In the genomic region with DNA sequence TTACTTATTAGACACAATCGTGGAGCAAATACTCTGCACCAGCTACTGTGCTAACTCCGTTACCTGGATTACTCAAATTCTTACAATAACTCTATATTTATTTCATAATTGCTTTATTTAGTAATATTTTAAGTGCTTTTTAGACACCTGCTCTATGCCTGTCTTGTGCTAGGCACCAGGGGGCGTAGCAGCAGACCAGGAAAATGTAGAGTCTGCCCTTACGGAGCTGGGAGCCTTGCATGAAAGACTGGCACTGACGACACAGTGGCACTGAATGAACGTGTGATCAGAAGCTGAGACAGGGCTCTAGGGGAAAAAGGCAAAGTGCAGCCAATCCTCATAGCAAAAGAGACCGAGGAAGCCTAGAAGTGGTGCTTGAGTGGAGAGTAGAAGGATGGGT, we compare ENCODE assay signal across 10 cellular contexts.
DNase-seq lines count a peak whose midpoint lies in the region; ATAC-seq and TF ChIP-seq lines count a peak whose summit lies in the region.
"Had no signal": no experiment of that assay in that cellular context is flagged by ENCODE, and none has a peak within 500 bp of the region (broad histone marks: within the 10 kb centered on the region; RNA-seq: fewer than 3 reads in every experiment).

No MANE protein-coding gene starts in this region.

- peaks cover 3% of the 10 kb centered on the region for H3K27me3 Mint-ChIP-seq in activated CD8-positive, alpha-beta T cell treated with anti-CD3 and anti-CD28 coated beads for 36 hours
- H3K27me3 Mint-ChIP-seq in activated CD8-positive, alpha-beta T cell treated with anti-CD3 and anti-CD28 coated beads, Interleukin-2, amount 10 ng/mL, durations not matched to agents 7 days and 5 days (ENCODE audit: low read depth): no peaks in the 10 kb centered on the region

- H3K27ac Mint-ChIP-seq in activated CD8-positive, alpha-beta T cell treated with anti-CD3 and anti-CD28 coated beads for 36 hours: no peak overlapping the region
- H3K27ac Mint-ChIP-seq in activated CD8-positive, alpha-beta T cell treated with anti-CD3 and anti-CD28 coated beads, Interleukin-2, amount 10 ng/mL, durations not matched to agents 7 days and 5 days: no peak overlapping the region

- DNase-seq in activated CD8-positive, alpha-beta T cell treated with anti-CD3 and anti-CD28 coated beads for 36 hours: peak; percentile 31
- no peak for DNase-seq in activated CD8-positive, alpha-beta T cell treated with anti-CD3 and anti-CD28 coated beads, Interleukin-2, amount 10 ng/mL, durations not matched to agents 7 days and 5 days
- peak; percentile 22 for DNase-seq in SK-N-SH
- DNase-seq in left ventricle myocardium superior: no peak
- no peak for DNase-seq in tibial nerve (ENCODE audit: low spot score in 2 of 2)
- no peak for DNase-seq in GM10248 (ENCODE audit: extremely low spot score)
- DNase-seq: activated CD4-positive, CD25-positive, alpha-beta regulatory T cell treated with anti-CD3 and anti-CD28 coated beads, Interleukin-2, amount 50 U/mL, for 72 hours had no signal

- TF ChIP-seq POLR2A in tibial nerve (IDR thresholded peaks at IDR 0.05) (no peak), GM18505 (IDR thresholded peaks at IDR 0.05; ENCODE audit: borderline replicate concordance, extremely low read depth, insufficient read depth, insufficient read length) (no peak)

- H3K36me3 Mint-ChIP-seq in activated CD8-positive, alpha-beta T cell treated with anti-CD3 and anti-CD28 coated beads for 36 hours (ENCODE audit: low read depth): no peaks in the 10 kb centered on the region
- H3K36me3 Mint-ChIP-seq in activated CD8-positive, alpha-beta T cell treated with anti-CD3 and anti-CD28 coated beads, Interleukin-2, amount 10 ng/mL, durations not matched to agents 7 days and 5 days (ENCODE audit: low read depth): no peaks in the 10 kb centered on the region

- H3K27me3 ChIP-seq in SK-N-SH (ENCODE audit: insufficient read depth): no peaks in the 10 kb centered on the region
- H3K27me3 ChIP-seq in tibial nerve: no peaks in the 10 kb centered on the region

- no peak for ATAC-seq in activated CD8-positive, alpha-beta T cell treated with anti-CD3 and anti-CD28 coated beads for 36 hours
- no peak for ATAC-seq in activated CD8-positive, alpha-beta T cell treated with anti-CD3 and anti-CD28 coated beads, Interleukin-2, amount 10 ng/mL, durations not matched to agents 7 days and 5 days
- ATAC-seq in left ventricle myocardium superior (peak; percentile 29), GM18505 (IDR thresholded peaks at IDR 0.05; ENCODE audit: unreplicated experiment) (no peak), GM21360 (IDR thresholded peaks at IDR 0.05; ENCODE audit: unreplicated experiment) (no peak)

- no peaks in the 10 kb centered on the region for H3K9me3 ChIP-seq in SK-N-SH
- H3K9me3 ChIP-seq in tibial nerve: no peaks in the 10 kb centered on the region

- no peaks in the 10 kb centered on the region for H3K9me3 Mint-ChIP-seq in activated CD8-positive, alpha-beta T cell treated with anti-CD3 and anti-CD28 coated beads for 36 hours
- no peaks in the 10 kb centered on the region for H3K9me3 Mint-ChIP-seq in activated CD8-positive, alpha-beta T cell treated with anti-CD3 and anti-CD28 coated beads, Interleukin-2, amount 10 ng/mL, durations not matched to agents 7 days and 5 days (ENCODE audit: insufficient read depth)

- H3K27ac ChIP-seq in SK-N-SH (ENCODE audit: low read depth in 2 of 2, low read length in 1 of 2): no peak overlapping the region
- H3K27ac ChIP-seq in tibial nerve: no peak overlapping the region
- H3K27ac ChIP-seq: parathyroid adenoma had no signal

- CTCF ChIA-PET in activated CD8-positive, alpha-beta T cell treated with anti-CD3 and anti-CD28 coated beads for 36 hours (lab: Charles Lee): no interaction called here
- CTCF ChIA-PET in activated CD8-positive, alpha-beta T cell treated with anti-CD3 and anti-CD28 coated beads, Interleukin-2, amount 10 ng/mL, durations not matched to agents 7 days and 5 days (lab: Charles Lee): no interaction called here
- CTCF ChIA-PET in SK-N-SH (lab: Yijun Ruan, JAX) (interaction anchor here (0.6 to 1.9 kb wide), 5 partner anchors 32 to 333 kb away, joined by 3 to 5 read pairs (median 3); no protein-coding TSS in a partner anchor), GM10248 (lab: Yijun Ruan, JAX) (interaction anchor here (0.7 to 1.3 kb wide), 2 partner anchors 329 to 334 kb away, joined by 3 read pairs; no protein-coding TSS in a partner anchor)

- H3K4me2 ChIP-seq in SK-N-SH: no peak overlapping the region

- no peaks in the 10 kb centered on the region for H4K20me1 ChIP-seq in SK-N-SH (ENCODE audit: insufficient read depth)

- H3K4me3 Mint-ChIP-seq in activated CD8-positive, alpha-beta T cell treated with anti-CD3 and anti-CD28 coated beads for 36 hours: no peak overlapping the region
- H3K4me3 Mint-ChIP-seq in activated CD8-positive, alpha-beta T cell treated with anti-CD3 and anti-CD28 coated beads, Interleukin-2, amount 10 ng/mL, durations not matched to agents 7 days and 5 days: no peak overlapping the region

- TF ChIP-seq EP300 in SK-N-SH (IDR thresholded peaks at IDR 0.05; ENCODE audit: borderline replicate concordance in 1 of 2, low read depth in 1 of 2, low read length in 1 of 2): no peak
- TF ChIP-seq EP300 in tibial nerve (IDR thresholded peaks at IDR 0.05): no peak

- H3K4me1 ChIP-seq in SK-N-SH (ENCODE audit: control insufficient read depth in 1 of 2, insufficient read depth in 2 of 2, low read depth in 1 of 2, low read length in 1 of 2) (no peaks in the 10 kb centered on the region), tibial nerve (peaks cover 0 to 7% (median 0%) of the 10 kb centered on the region in 4 donors)
- H3K4me1 ChIP-seq: parathyroid adenoma had no signal

- no peak overlapping the region for H3K9ac ChIP-seq in SK-N-SH
- H3K9ac ChIP-seq: parathyroid adenoma had no signal

- WGBS in SK-N-SH (ENCODE audit: low lambda C conversion rate): 7% methylated on average over 7 of the region's 7 CpGs
- WGBS in tibial nerve, 2 donors: 28 to 31% methylated on average over 7 of the region's 7 CpGs

- no peaks in the 10 kb centered on the region for H3K4me1 Mint-ChIP-seq in activated CD8-positive, alpha-beta T cell treated with anti-CD3 and anti-CD28 coated beads for 36 hours (ENCODE audit: low read depth)
- H3K4me1 Mint-ChIP-seq in activated CD8-positive, alpha-beta T cell treated with anti-CD3 and anti-CD28 coated beads, Interleukin-2, amount 10 ng/mL, durations not matched to agents 7 days and 5 days (ENCODE audit: low read depth): no peaks in the 10 kb centered on the region

- no peaks in the 10 kb centered on the region for H3K79me2 ChIP-seq in SK-N-SH (ENCODE audit: insufficient read depth)
- H3K79me2 ChIP-seq: parathyroid adenoma had no signal

- POLR2A ChIA-PET in activated CD8-positive, alpha-beta T cell treated with anti-CD3 and anti-CD28 coated beads for 36 hours (lab: Charles Lee): no interaction called here
- POLR2A ChIA-PET in activated CD8-positive, alpha-beta T cell treated with anti-CD3 and anti-CD28 coated beads, Interleukin-2, amount 10 ng/mL, durations not matched to agents 7 days and 5 days (lab: Charles Lee): no interaction called here
- POLR2A ChIA-PET in SK-N-SH (lab: Yijun Ruan, JAX): no interaction called here
- POLR2A ChIA-PET in GM10248 (lab: Yijun Ruan, JAX): no interaction called here

- no peaks in the 10 kb centered on the region for H3K9me2 ChIP-seq in SK-N-SH

- H3K36me3 ChIP-seq in SK-N-SH (replicated peaks in 1 of 2; ENCODE audit: control insufficient read depth in 1 of 2, insufficient read depth in 2 of 2, low read length in 1 of 2) (no peaks in the 10 kb centered on the region), tibial nerve (no peaks in the 10 kb centered on the region)

- H3F3A ChIP-seq in SK-N-SH (replicated peaks; ENCODE audit: insufficient read depth): peaks cover 3% of the 10 kb centered on the region

- peak; percentile 34 for TF ChIP-seq RAD21 in SK-N-SH (IDR thresholded peaks at IDR 0.05; ENCODE audit: low read length)

- peak; percentile 32 for TF ChIP-seq CTCF in activated CD8-positive, alpha-beta T cell treated with anti-CD3 and anti-CD28 coated beads for 36 hours (IDR thresholded peaks at IDR 0.05)
- TF ChIP-seq CTCF in SK-N-SH (IDR thresholded peaks at IDR 0.05) (peak; percentile 71), tibial nerve (IDR thresholded peaks at IDR 0.05) (peak in 4 of 5 experiments; percentile 17 to 36 (median 28)), GM10248 (IDR thresholded peaks at IDR 0.05; ENCODE audit: control extremely low read depth, extremely low read depth, low read depth, missing control alignments) (no peak)

- intact Hi-C loops in activated CD8-positive, alpha-beta T cell treated with anti-CD3 and anti-CD28 coated beads for 36 hours (cut with micrococcal nuclease): no loop called here
- intact Hi-C loops in left ventricle myocardium superior (cut with micrococcal nuclease): no loop called here

- no peak overlapping the region for H2AFZ ChIP-seq in SK-N-SH (ENCODE audit: low read depth)
- H2AFZ ChIP-seq: parathyroid adenoma had no signal

- H3K4me3 ChIP-seq in SK-N-SH (ENCODE audit: low read depth in 2 of 2, low read length in 1 of 2): no peak overlapping the region
- H3K4me3 ChIP-seq in tibial nerve: no peak overlapping the region

TF ChIP-seq in SK-N-SH, 30 proteins besides CTCF, POLR2A, EP300 and RAD21:
- TF ChIP-seq TEAD4 (IDR thresholded peaks at IDR 0.05; ENCODE audit: borderline replicate concordance, insufficient read depth): no peak
- TF ChIP-seq RFX5 (IDR thresholded peaks at IDR 0.05; ENCODE audit: low read length): no peak
- no peak for TF ChIP-seq USF1 (IDR thresholded peaks at IDR 0.05; ENCODE audit: borderline replicate concordance, low read depth)
- no peak for TF ChIP-seq FOXM1 (IDR thresholded peaks at IDR 0.05; ENCODE audit: low read depth)
- peak; percentile 52; the same call in 1 of the 2 replicates for TF ChIP-seq SMC3 (IDR thresholded peaks at IDR 0.05; ENCODE audit: low read depth, low read length)

Comparison
In these comparisons a context has a peak if more than half of its experiments do, and no peak if none do; other contexts are left out.
1. DNase-seq: peak in activated CD8-positive, alpha-beta T cell treated with anti-CD3 and anti-CD28 coated beads for 36 hours (single experiment) and SK-N-SH (single experiment); none in activated CD8-positive, alpha-beta T cell treated with anti-CD3 and anti-CD28 coated beads, Interleukin-2, amount 10 ng/mL, durations not matched to agents 7 days and 5 days (single experiment), left ventricle myocardium superior (single experiment), tibial nerve (0 of 2) and GM10248 (single experiment).
2. CTCF ChIA-PET loops: an anchor here in SK-N-SH (0.6 to 1.9 kb wide) and GM10248 (0.7 to 1.3 kb wide); none called in activated CD8-positive, alpha-beta T cell treated with anti-CD3 and anti-CD28 coated beads for 36 hours and activated CD8-positive, alpha-beta T cell treated with anti-CD3 and anti-CD28 coated beads, Interleukin-2, amount 10 ng/mL, durations not matched to agents 7 days and 5 days.